Comparison of ENCODE assay signal across 8 cellular contexts in the genomic region with DNA sequence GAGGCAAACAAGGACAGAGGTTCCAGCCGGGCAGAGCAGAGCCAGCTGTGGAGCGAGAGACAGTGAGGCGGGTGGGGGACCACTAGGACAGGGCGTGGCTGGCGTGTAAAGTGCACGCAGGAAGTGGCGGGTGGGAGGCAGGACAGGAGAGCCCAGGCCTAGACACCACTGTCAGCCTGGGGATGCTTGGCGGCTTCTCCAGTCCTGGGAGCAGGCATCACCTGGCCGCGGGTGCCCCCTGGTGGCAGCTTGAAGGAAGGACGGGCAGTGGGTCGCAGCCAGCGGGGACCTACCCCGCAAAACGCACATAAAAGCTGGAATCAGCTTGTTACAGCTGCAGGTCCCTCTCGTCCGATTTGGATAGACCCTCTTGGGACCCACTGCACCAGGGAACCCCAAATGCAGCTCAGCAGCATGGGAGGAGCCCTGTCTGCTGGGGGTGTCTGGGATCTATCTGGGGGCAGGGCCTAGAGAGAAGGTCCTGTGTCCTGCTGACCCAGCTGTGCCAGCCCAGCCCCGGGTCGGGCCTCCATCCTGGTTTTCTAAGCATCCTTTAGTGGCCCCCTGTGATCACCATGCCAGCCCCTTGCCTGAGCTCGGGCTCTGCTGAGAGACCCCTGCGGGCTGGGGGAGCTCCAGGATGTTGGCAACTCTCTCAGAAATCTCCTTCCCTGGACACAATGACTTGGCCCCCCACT. TPM values are rescaled to one million over a fixed set of nuclear protein-coding genes. Genes with fewer than 3 reads are reported as not detected.
DNase-seq lines count a peak whose midpoint lies in the region; ATAC-seq and TF ChIP-seq lines count a peak whose summit lies in the region.

No MANE protein-coding gene starts in this region.

- H3K36me3 ChIP-seq in SU-DHL-6 (ENCODE audit: low read length), result no peaks in the 10 kb centered on the region

- peaks cover 31 to 43% (median 32%) of the 10 kb centered on the region in 3 donors for H3K27me3 Mint-ChIP-seq in CD14-positive monocyte (ENCODE audit: low read depth in 3 of 3)

- no peak overlapping the region for H3K9ac ChIP-seq in SU-DHL-6 (ENCODE audit: low read length)

- H2AFZ ChIP-seq in SU-DHL-6 (ENCODE audit: low read depth, low read length, severe bottlenecking), result no peak overlapping the region

- H3K4me1 Mint-ChIP-seq in CD14-positive monocyte, result no peaks in the 10 kb centered on the region

- no peak overlapping the region for H3K27ac ChIP-seq in SU-DHL-6 (ENCODE audit: low read depth, low read length)

- H3K9me2 ChIP-seq in SU-DHL-6 (replicated peaks; ENCODE audit: insufficient read depth, low read length), result no peaks in the 10 kb centered on the region

- H3K27ac Mint-ChIP-seq in CD14-positive monocyte, result no peak overlapping the region

- no peak overlapping the region for H3K4me3 Mint-ChIP-seq in CD14-positive monocyte

- no peaks in the 10 kb centered on the region for H3K27me3 ChIP-seq in SU-DHL-6 (ENCODE audit: low read length)

- DNase-seq in CD14-positive monocyte (ENCODE audit: low spot score) (peak; percentile 61), LoVo (ENCODE audit: low spot score) (peak; percentile 73), cardiac septum (ENCODE audit: low spot score) (peak; percentile 90), renal cortical epithelial cell (ENCODE audit: low read depth) (peak; percentile 25)
- peak; percentile 54 for DNase-seq in activated naive CD8-positive, alpha-beta T cell treated with anti-CD3 and anti-CD28 coated beads, Interleukin-2, amount 50 U/mL, for 16 hours (ENCODE audit: low read depth, low spot score)

- H3K79me2 ChIP-seq in SU-DHL-6 (ENCODE audit: insufficient read depth, low read length), result no peaks in the 10 kb centered on the region

- intact Hi-C loops in CD14-positive monocyte (cut with micrococcal nuclease) (loop anchor here (1.0 to 5.0 kb wide), 3 partner anchors 75 to 330 kb away; no protein-coding TSS in a partner anchor), cardiac septum (cut with DNase I) (loop anchor here (1.0 to 5.0 kb wide), 3 partner anchors 63 to 330 kb away; no protein-coding TSS in a partner anchor)

- H3K9me3 Mint-ChIP-seq in CD14-positive monocyte, result peaks cover 0 to 14% (median 12%) of the 10 kb centered on the region in 7 donors

- ATAC-seq in GM21360 (IDR thresholded peaks at IDR 0.05; ENCODE audit: unreplicated experiment) (peak; percentile 55), HG02840 (IDR thresholded peaks at IDR 0.05; ENCODE audit: low FRiP score, unreplicated experiment) (no peak)

- TF ChIP-seq CTCF in CD14-positive monocyte (IDR thresholded peaks at IDR 0.05) (peak; percentile 94), SU-DHL-6 (IDR thresholded peaks at IDR 0.05; ENCODE audit: insufficient read depth, low read length, poor library complexity, severe bottlenecking) (peak; percentile 66)

- no peak overlapping the region for H3K4me3 ChIP-seq in SU-DHL-6 (ENCODE audit: insufficient read depth, low read length, poor library complexity, severe bottlenecking)

- no peaks in the 10 kb centered on the region for H3K36me3 Mint-ChIP-seq in CD14-positive monocyte

- H3K4me2 ChIP-seq in SU-DHL-6 (ENCODE audit: low read depth, low read length, poor library complexity, severe bottlenecking), result no peak overlapping the region

- H3K9me3 ChIP-seq in SU-DHL-6 (ENCODE audit: insufficient read depth, low read length), result no peaks in the 10 kb centered on the region

- H3F3A ChIP-seq in SU-DHL-6 (ENCODE audit: insufficient read depth), result no peaks in the 10 kb centered on the region

- no peaks in the 10 kb centered on the region for H4K20me1 ChIP-seq in SU-DHL-6 (ENCODE audit: low read depth, low read length)

RNA-seq across cellular contexts. Expression of a gene that starts 57.7 kb away (rescaled TPM):
- under 1 TPM; 0.39 to 0.93 TPM for polyA plus RNA-seq in CD14-positive monocyte
- total RNA-seq in cardiac septum (48.4 TPM), renal cortical epithelial cell (8.7 and 23.5 TPM in 2 replicates)

Comparison
In these comparisons a context has a peak if more than half of its experiments do, and no peak if none do; other contexts are left out.
1. DNase-seq: peak in every context shown above with its lines; median percentile 90 in cardiac septum; 73 in LoVo; 61 in CD14-positive monocyte; 54 in activated naive CD8-positive, alpha-beta T cell treated with anti-CD3 and anti-CD28 coated beads, Interleukin-2, amount 50 U/mL, for 16 hours; 25 in renal cortical epithelial cell.